ENCODE assay signal across 1 cellular context in the genomic region with DNA sequence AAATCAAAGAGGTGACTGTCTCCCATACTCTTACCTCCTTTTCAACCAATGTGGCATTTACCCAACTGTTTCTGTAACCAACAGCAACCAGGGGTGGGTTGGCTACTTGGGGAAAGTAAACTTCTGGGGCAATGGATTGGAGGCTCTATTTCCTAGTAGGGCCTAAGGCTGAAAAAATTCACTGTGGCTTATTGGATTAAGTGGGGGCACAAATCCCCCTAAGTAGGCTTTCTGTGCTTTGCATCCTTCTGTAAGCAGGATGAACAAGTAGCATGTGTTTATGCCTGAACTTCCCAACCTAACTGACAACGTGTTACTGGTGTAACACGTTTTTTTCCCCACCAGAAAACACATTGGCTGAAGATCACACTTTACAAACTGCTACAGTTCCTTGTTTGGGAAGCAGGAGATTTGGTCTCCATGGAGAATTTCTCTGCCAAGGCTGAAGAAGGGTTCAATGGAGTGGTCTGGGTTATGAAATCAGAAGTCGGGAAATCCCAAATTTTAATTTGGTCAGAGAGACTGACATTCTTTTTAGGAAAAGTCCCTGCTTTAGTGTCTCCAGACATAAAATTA.
TF ChIP-seq lines count a peak whose summit lies in the region.

No MANE protein-coding gene starts in this region.

TF ChIP-seq in GM23338, 12 proteins besides CTCF, POLR2A, EP300 and RAD21 (continued from another document):
- TF ChIP-seq, protein P1, sequence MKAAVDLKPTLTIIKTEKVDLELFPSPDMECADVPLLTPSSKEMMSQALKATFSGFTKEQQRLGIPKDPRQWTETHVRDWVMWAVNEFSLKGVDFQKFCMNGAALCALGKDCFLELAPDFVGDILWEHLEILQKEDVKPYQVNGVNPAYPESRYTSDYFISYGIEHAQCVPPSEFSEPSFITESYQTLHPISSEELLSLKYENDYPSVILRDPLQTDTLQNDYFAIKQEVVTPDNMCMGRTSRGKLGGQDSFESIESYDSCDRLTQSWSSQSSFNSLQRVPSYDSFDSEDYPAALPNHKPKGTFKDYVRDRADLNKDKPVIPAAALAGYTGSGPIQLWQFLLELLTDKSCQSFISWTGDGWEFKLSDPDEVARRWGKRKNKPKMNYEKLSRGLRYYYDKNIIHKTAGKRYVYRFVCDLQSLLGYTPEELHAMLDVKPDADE (IDR thresholded peaks at IDR 0.05), result no peak
- no peak for TF ChIP-seq ZNF331 (CRISPR knock-in tag; IDR thresholded peaks at IDR 0.05; ENCODE audit: low read depth)
- TF ChIP-seq, protein P2, sequence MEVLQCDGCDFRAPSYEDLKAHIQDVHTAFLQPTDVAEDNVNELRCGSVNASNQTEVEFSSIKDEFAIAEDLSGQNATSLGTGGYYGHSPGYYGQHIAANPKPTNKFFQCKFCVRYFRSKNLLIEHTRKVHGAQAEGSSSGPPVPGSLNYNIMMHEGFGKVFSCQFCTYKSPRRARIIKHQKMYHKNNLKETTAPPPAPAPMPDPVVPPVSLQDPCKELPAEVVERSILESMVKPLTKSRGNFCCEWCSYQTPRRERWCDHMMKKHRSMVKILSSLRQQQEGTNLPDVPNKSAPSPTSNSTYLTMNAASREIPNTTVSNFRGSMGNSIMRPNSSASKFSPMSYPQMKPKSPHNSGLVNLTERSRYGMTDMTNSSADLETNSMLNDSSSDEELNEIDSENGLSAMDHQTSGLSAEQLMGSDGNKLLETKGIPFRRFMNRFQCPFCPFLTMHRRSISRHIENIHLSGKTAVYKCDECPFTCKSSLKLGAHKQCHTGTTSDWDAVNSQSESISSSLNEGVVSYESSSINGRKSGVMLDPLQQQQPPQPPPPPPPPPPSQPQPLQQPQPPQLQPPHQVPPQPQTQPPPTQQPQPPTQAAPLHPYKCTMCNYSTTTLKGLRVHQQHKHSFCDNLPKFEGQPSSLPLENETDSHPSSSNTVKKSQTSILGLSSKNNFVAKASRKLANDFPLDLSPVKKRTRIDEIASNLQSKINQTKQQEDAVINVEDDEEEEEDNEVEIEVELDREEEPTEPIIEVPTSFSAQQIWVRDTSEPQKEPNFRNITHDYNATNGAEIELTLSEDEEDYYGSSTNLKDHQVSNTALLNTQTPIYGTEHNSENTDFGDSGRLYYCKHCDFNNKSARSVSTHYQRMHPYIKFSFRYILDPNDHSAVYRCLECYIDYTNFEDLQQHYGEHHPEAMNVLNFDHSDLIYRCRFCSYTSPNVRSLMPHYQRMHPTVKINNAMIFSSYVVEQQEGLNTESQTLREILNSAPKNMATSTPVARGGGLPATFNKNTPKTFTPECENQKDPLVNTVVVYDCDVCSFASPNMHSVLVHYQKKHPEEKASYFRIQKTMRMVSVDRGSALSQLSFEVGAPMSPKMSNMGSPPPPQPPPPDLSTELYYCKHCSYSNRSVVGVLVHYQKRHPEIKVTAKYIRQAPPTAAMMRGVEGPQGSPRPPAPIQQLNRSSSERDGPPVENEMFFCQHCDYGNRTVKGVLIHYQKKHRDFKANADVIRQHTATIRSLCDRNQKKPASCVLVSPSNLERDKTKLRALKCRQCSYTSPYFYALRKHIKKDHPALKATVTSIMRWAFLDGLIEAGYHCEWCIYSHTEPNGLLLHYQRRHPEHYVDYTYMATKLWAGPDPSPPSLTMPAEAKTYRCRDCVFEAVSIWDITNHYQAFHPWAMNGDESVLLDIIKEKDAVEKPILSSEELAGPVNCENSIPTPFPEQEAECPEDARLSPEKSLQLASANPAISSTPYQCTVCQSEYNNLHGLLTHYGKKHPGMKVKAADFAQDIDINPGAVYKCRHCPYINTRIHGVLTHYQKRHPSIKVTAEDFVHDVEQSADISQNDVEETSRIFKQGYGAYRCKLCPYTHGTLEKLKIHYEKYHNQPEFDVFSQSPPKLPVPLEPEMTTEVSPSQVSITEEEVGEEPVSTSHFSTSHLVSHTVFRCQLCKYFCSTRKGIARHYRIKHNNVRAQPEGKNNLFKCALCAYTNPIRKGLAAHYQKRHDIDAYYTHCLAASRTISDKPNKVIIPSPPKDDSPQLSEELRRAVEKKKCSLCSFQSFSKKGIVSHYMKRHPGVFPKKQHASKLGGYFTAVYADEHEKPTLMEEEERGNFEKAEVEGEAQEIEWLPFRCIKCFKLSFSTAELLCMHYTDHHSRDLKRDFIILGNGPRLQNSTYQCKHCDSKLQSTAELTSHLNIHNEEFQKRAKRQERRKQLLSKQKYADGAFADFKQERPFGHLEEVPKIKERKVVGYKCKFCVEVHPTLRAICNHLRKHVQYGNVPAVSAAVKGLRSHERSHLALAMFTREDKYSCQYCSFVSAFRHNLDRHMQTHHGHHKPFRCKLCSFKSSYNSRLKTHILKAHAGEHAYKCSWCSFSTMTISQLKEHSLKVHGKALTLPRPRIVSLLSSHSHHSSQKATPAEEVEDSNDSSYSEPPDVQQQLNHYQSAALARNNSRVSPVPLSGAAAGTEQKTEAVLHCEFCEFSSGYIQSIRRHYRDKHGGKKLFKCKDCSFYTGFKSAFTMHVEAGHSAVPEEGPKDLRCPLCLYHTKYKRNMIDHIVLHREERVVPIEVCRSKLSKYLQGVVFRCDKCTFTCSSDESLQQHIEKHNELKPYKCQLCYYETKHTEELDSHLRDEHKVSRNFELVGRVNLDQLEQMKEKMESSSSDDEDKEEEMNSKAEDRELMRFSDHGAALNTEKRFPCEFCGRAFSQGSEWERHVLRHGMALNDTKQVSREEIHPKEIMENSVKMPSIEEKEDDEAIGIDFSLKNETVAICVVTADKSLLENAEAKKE (CRISPR knock-in tag; IDR thresholded peaks at IDR 0.05), result no peak
- no peak for TF ChIP-seq STAT1 (IDR thresholded peaks at IDR 0.05; ENCODE audit: unreplicated experiment)
- no peak for TF ChIP-seq ZNF114 (CRISPR knock-in tag; IDR thresholded peaks at IDR 0.05)
- TF ChIP-seq, protein P3, sequence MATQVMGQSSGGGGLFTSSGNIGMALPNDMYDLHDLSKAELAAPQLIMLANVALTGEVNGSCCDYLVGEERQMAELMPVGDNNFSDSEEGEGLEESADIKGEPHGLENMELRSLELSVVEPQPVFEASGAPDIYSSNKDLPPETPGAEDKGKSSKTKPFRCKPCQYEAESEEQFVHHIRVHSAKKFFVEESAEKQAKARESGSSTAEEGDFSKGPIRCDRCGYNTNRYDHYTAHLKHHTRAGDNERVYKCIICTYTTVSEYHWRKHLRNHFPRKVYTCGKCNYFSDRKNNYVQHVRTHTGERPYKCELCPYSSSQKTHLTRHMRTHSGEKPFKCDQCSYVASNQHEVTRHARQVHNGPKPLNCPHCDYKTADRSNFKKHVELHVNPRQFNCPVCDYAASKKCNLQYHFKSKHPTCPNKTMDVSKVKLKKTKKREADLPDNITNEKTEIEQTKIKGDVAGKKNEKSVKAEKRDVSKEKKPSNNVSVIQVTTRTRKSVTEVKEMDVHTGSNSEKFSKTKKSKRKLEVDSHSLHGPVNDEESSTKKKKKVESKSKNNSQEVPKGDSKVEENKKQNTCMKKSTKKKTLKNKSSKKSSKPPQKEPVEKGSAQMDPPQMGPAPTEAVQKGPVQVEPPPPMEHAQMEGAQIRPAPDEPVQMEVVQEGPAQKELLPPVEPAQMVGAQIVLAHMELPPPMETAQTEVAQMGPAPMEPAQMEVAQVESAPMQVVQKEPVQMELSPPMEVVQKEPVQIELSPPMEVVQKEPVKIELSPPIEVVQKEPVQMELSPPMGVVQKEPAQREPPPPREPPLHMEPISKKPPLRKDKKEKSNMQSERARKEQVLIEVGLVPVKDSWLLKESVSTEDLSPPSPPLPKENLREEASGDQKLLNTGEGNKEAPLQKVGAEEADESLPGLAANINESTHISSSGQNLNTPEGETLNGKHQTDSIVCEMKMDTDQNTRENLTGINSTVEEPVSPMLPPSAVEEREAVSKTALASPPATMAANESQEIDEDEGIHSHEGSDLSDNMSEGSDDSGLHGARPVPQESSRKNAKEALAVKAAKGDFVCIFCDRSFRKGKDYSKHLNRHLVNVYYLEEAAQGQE (IDR thresholded peaks at IDR 0.05; ENCODE audit: unreplicated experiment), result no peak
- TF ChIP-seq NANOG (IDR thresholded peaks at IDR 0.05; ENCODE audit: borderline replicate concordance), result no peak
- no peak for TF ChIP-seq EZH2 (IDR thresholded peaks at IDR 0.05; ENCODE audit: low read depth, unreplicated experiment)
- no peak for TF ChIP-seq JUNB (IDR thresholded peaks at IDR 0.05; ENCODE audit: unreplicated experiment)
- TF ChIP-seq POLR2AphosphoS5 (IDR thresholded peaks at IDR 0.05; ENCODE audit: low read depth), result no peak
